8 cellular contexts compared by ENCODE assay signal in genomic region chr6:137589067-137589848, GRCh38.
DNase-seq lines count a peak whose midpoint lies in the region; ATAC-seq, FAIRE-seq and TF ChIP-seq lines count a peak whose summit lies in the region.

No MANE protein-coding gene starts in this region.

- H3K4me3 ChIP-seq in kidney (ENCODE audit: low read length in 2 of 2) (no peak overlapping the region), tibial nerve (no peak overlapping the region)

- TF ChIP-seq POLR2A in tibial nerve (IDR thresholded peaks at IDR 0.05) = no peak

- no peaks in the 10 kb centered on the region for H3K27me3 ChIP-seq in tibial nerve

- CTCF ChIA-PET in activated naive CD4-positive, alpha-beta T cell treated with anti-CD3 and anti-CD28 coated beads, Interleukin-2, amount 10 ng/mL, durations not matched to agents 7 days and 5 days (lab: Charles Lee) = interaction anchor here (0.5 to 3.0 kb wide), 47 partner anchors 9 to 1454 kb away, joined by 3 to 17 read pairs (median 4); partner anchors contain the start of gene OLIG3

- H3K36me3 Mint-ChIP-seq in activated naive CD4-positive, alpha-beta T cell treated with anti-CD3 and anti-CD28 coated beads, Interleukin-2, amount 10 ng/mL, durations not matched to agents 7 days and 5 days = peaks cover 1% of the 10 kb centered on the region
- H3K36me3 Mint-ChIP-seq in stimulated activated naive B cell treated with anti-CD40 and anti-IgM and Interleukin-4, amounts not matched to agents 10 μg/mL and 1 μg/mL and 100 μg/mL, for 72 hours = peaks cover 12 to 24% of the 10 kb centered on the region in 2 donors

- no peaks in the 10 kb centered on the region for H3K36me3 ChIP-seq in kidney (ENCODE audit: control insufficient read depth in 1 of 2, insufficient read depth in 2 of 2, low read length in 2 of 2)
- H3K36me3 ChIP-seq in tibial nerve = no peaks in the 10 kb centered on the region

- intact Hi-C loops in kidney (cut with DNase I) = no loop called here

- no peak overlapping the region for H3K9ac ChIP-seq in kidney (ENCODE audit: low read length in 2 of 2)

- H3K27me3 Mint-ChIP-seq in activated naive CD4-positive, alpha-beta T cell treated with anti-CD3 and anti-CD28 coated beads, Interleukin-2, amount 10 ng/mL, durations not matched to agents 7 days and 5 days = peaks cover 37% of the 10 kb centered on the region
- H3K27me3 Mint-ChIP-seq in stimulated activated naive B cell treated with anti-CD40 and anti-IgM and Interleukin-4, amounts not matched to agents 10 μg/mL and 1 μg/mL and 100 μg/mL, for 72 hours = peaks cover 41 to 69% of the 10 kb centered on the region in 2 donors

- H3K9me3 Mint-ChIP-seq in activated naive CD4-positive, alpha-beta T cell treated with anti-CD3 and anti-CD28 coated beads, Interleukin-2, amount 10 ng/mL, durations not matched to agents 7 days and 5 days = peaks cover 6% of the 10 kb centered on the region
- peaks cover 22 to 24% of the 10 kb centered on the region in 2 donors for H3K9me3 Mint-ChIP-seq in stimulated activated naive B cell treated with anti-CD40 and anti-IgM and Interleukin-4, amounts not matched to agents 10 μg/mL and 1 μg/mL and 100 μg/mL, for 72 hours

- peaks cover 19% of the 10 kb centered on the region for H3K4me1 Mint-ChIP-seq in activated naive CD4-positive, alpha-beta T cell treated with anti-CD3 and anti-CD28 coated beads, Interleukin-2, amount 10 ng/mL, durations not matched to agents 7 days and 5 days
- H3K4me1 Mint-ChIP-seq in stimulated activated naive B cell treated with anti-CD40 and anti-IgM and Interleukin-4, amounts not matched to agents 10 μg/mL and 1 μg/mL and 100 μg/mL, for 72 hours = peaks cover 0 to 5% of the 10 kb centered on the region in 2 donors

- WGBS in tibial nerve, 2 donors = 65 to 70% methylated on average over 8 to 9 of the region's 9 CpGs

- DNase-seq in Caki2 (ENCODE audit: low read depth) (peak; percentile 52), SIG-M5 (lab: John Stamatoyannopoulos, UW) (peak; percentile 1), kidney (no peak), tibial nerve (ENCODE audit: low spot score in 2 of 2) (no peak)
- peak; percentile 79 for DNase-seq in activated naive CD4-positive, alpha-beta T cell treated with anti-CD3 and anti-CD28 coated beads, Interleukin-2, amount 10 ng/mL, durations not matched to agents 7 days and 5 days
- peak; percentile 15 for DNase-seq in stimulated activated naive B cell treated with anti-CD40 and anti-IgM and Interleukin-4, amounts not matched to agents 10 μg/mL and 1 μg/mL and 100 μg/mL, for 72 hours

- H3K9me3 ChIP-seq in kidney (ENCODE audit: control insufficient read depth in 1 of 2, low read length in 2 of 2) = no peaks in the 10 kb centered on the region
- peaks cover 0 to 27% (median 5%) of the 10 kb centered on the region in 4 donors for H3K9me3 ChIP-seq in tibial nerve

- H3K4me1 ChIP-seq in kidney (ENCODE audit: control insufficient read depth in 1 of 2, insufficient read depth in 1 of 2, low read depth in 1 of 2, low read length in 2 of 2) (no peaks in the 10 kb centered on the region), tibial nerve (no peaks in the 10 kb centered on the region)

- no peak overlapping the region for H3K27ac Mint-ChIP-seq in activated naive CD4-positive, alpha-beta T cell treated with anti-CD3 and anti-CD28 coated beads, Interleukin-2, amount 10 ng/mL, durations not matched to agents 7 days and 5 days
- peak overlapping the region; percentile 31 for H3K27ac Mint-ChIP-seq in stimulated activated naive B cell treated with anti-CD40 and anti-IgM and Interleukin-4, amounts not matched to agents 10 μg/mL and 1 μg/mL and 100 μg/mL, for 72 hours

- peak; percentile 21 for TF ChIP-seq CTCF in kidney (IDR thresholded peaks at IDR 0.05; ENCODE audit: borderline replicate concordance, extremely low read depth, insufficient read depth)
- TF ChIP-seq CTCF in tibial nerve (IDR thresholded peaks at IDR 0.05) = peak in 1 of 5 experiments; percentile 20

- TF ChIP-seq EP300 in tibial nerve (IDR thresholded peaks at IDR 0.05) = no peak

- ATAC-seq in GM19455 (IDR thresholded peaks at IDR 0.05; ENCODE audit: unreplicated experiment) = peak; percentile 100
- peak; percentile 99 for ATAC-seq in HG03442 (IDR thresholded peaks at IDR 0.05; ENCODE audit: unreplicated experiment)
- ATAC-seq in stimulated activated naive B cell treated with anti-CD40 and anti-IgM and Interleukin-4, amounts not matched to agents 10 μg/mL and 1 μg/mL and 100 μg/mL, for 72 hours (replicated peaks) = peak; percentile 89 to 98

- no peak overlapping the region for H3K27ac ChIP-seq in kidney (ENCODE audit: low read depth in 2 of 2, low read length in 2 of 2)
- H3K27ac ChIP-seq in tibial nerve = no peak overlapping the region

- FAIRE-seq in kidney (lab: Jason Lieb, UNC) = no peak

- in situ Hi-C loops in Caki2 (cut with HindIII; ENCODE audit: low pct_unique_long_range_greater_than_20kb, low sequenced_read_pairs) = no loop called here

- no peak overlapping the region for H3K4me3 Mint-ChIP-seq in activated naive CD4-positive, alpha-beta T cell treated with anti-CD3 and anti-CD28 coated beads, Interleukin-2, amount 10 ng/mL, durations not matched to agents 7 days and 5 days
- no peak overlapping the region for H3K4me3 Mint-ChIP-seq in stimulated activated naive B cell treated with anti-CD40 and anti-IgM and Interleukin-4, amounts not matched to agents 10 μg/mL and 1 μg/mL and 100 μg/mL, for 72 hours

Comparison
In these comparisons a context has a peak if more than half of its experiments do, and no peak if none do; other contexts are left out.
1. DNase-seq: peak in Caki2 (single experiment), SIG-M5 (single experiment), activated naive CD4-positive, alpha-beta T cell treated with anti-CD3 and anti-CD28 coated beads, Interleukin-2, amount 10 ng/mL, durations not matched to agents 7 days and 5 days (single experiment) and stimulated activated naive B cell treated with anti-CD40 and anti-IgM and Interleukin-4, amounts not matched to agents 10 μg/mL and 1 μg/mL and 100 μg/mL, for 72 hours (single experiment); none in kidney (single experiment) and tibial nerve (0 of 2).
2. Peak in every context shown above with its lines, with median percentiles within 50 percentile points of each other: ATAC-seq.